25 cellular contexts compared by ENCODE assay signal in the genomic region with DNA sequence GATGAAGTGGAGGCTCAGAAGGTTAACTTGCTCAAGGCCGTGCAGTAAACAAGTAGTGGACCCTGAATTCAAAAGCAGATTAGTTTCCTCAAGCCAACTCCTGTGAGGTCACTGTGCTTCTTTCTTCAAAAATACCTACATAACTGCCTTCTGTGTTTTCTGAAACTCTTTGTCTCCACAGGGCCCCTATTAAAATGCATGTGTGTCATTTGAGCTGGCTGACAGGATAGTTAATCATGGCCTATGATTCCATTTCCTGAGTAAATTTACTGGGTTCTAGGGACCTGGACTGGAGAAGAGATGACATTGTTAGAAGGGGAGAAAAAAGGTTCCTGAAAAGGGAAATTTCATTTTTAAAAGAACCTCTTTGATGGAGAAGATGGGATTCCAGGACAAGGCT. TPM values are rescaled to one million over a fixed set of nuclear protein-coding genes. Genes with fewer than 3 reads are reported as not detected.
DNase-seq lines count a peak whose midpoint lies in the region; FAIRE-seq and TF ChIP-seq lines count a peak whose summit lies in the region.
"Had no signal": no experiment of that assay in that cellular context is flagged by ENCODE, and none has a peak within 500 bp of the region (broad histone marks: within the 10 kb centered on the region; RNA-seq: fewer than 3 reads in every experiment).

No MANE protein-coding gene starts in this region.

- H3K4me1 Mint-ChIP-seq in astrocyte (ENCODE audit: low read depth, unreplicated experiment) = peaks cover 13% of the 10 kb centered on the region
- H3K4me1 Mint-ChIP-seq: naive thymus-derived CD4-positive, alpha-beta T cell had no signal

- H3K27ac ChIP-seq in astrocyte (ENCODE audit: low read depth, low read length) (peak overlapping the region; percentile 52), SJCRH30 (no peak overlapping the region)
- H3K27ac ChIP-seq: heart left ventricle, parathyroid adenoma, tibial nerve, VCaP had no signal

- H3K9ac ChIP-seq in astrocyte (ENCODE audit: low read length) = no peak overlapping the region
- H3K9ac ChIP-seq: parathyroid adenoma had no signal

- H3K9me3 ChIP-seq in astrocyte (ENCODE audit: insufficient read depth, low read depth, low read length) (no peaks in the 10 kb centered on the region), SJCRH30 (replicated peaks) (no peaks in the 10 kb centered on the region)
- H3K9me3 ChIP-seq: heart left ventricle, tibial nerve had no signal

- H3K36me3 ChIP-seq in astrocyte (ENCODE audit: insufficient read depth, low read length) (no peaks in the 10 kb centered on the region), SJCRH30 (no peaks in the 10 kb centered on the region)
- H3K36me3 ChIP-seq: heart left ventricle had no signal

- H3K27me3 ChIP-seq in astrocyte (ENCODE audit: insufficient read depth, low read length) (no peaks in the 10 kb centered on the region), SJCRH30 (no peaks in the 10 kb centered on the region)
- H3K27me3 ChIP-seq: heart left ventricle, tibial nerve had no signal

- H3K27ac Mint-ChIP-seq in astrocyte (ENCODE audit: unreplicated experiment) = no peak overlapping the region
- H3K27ac Mint-ChIP-seq: naive thymus-derived CD4-positive, alpha-beta T cell; T-helper 1 cell treated with Interleukin-12 subunit alpha and Interleukin-12 subunit beta and Interleukin-4 antibody, amounts not matched to agents 30 μg/mL and 1 μg/mL, for 36 hours had no signal

- no peak for TF ChIP-seq CTCF in astrocyte (IDR thresholded peaks at IDR 0.05; ENCODE audit: insufficient read depth, low read depth, low read length)

- H3K9me3 Mint-ChIP-seq in astrocyte (ENCODE audit: unreplicated experiment) = peaks cover 5% of the 10 kb centered on the region
- H3K9me3 Mint-ChIP-seq: T-helper 1 cell treated with Interleukin-12 subunit alpha and Interleukin-12 subunit beta and Interleukin-4 antibody, amounts not matched to agents 30 μg/mL and 1 μg/mL, for 36 hours had no signal

- peaks cover 15% of the 10 kb centered on the region for H3K4me1 ChIP-seq in astrocyte (ENCODE audit: insufficient read depth, low read length)
- no peaks in the 10 kb centered on the region for H3K4me1 ChIP-seq in SJCRH30
- H3K4me1 ChIP-seq: parathyroid adenoma, tibial nerve had no signal

- H3K27me3 Mint-ChIP-seq in astrocyte (ENCODE audit: low read depth, unreplicated experiment) = no peaks in the 10 kb centered on the region

- FAIRE-seq in astrocyte (lab: Jason Lieb, UNC) = no peak
- FAIRE-seq: H54 had no signal

- H3K79me2 ChIP-seq in astrocyte (ENCODE audit: insufficient read depth, low read length) = no peaks in the 10 kb centered on the region
- H3K79me2 ChIP-seq: parathyroid adenoma had no signal

- no peaks in the 10 kb centered on the region for H4K20me1 ChIP-seq in astrocyte (ENCODE audit: insufficient read depth, low read length)

- H3K4me3 ChIP-seq in astrocyte (ENCODE audit: insufficient read depth, low read depth, low read length) (no peak overlapping the region), SJCRH30 (no peak overlapping the region)
- H3K4me3 ChIP-seq: heart left ventricle, tibial nerve had no signal

- peak overlapping the region; percentile 45 for H3K4me2 ChIP-seq in astrocyte (ENCODE audit: low read length)

- H2AFZ ChIP-seq in astrocyte (ENCODE audit: low read depth, low read length) = peak overlapping the region; percentile 30
- H2AFZ ChIP-seq: parathyroid adenoma had no signal

- no peak overlapping the region for H3K4me3 Mint-ChIP-seq in astrocyte (ENCODE audit: unreplicated experiment)
- H3K4me3 Mint-ChIP-seq: naive thymus-derived CD4-positive, alpha-beta T cell; T-helper 1 cell treated with Interleukin-12 subunit alpha and Interleukin-12 subunit beta and Interleukin-4 antibody, amounts not matched to agents 30 μg/mL and 1 μg/mL, for 36 hours had no signal

- DNase-seq in EH (ENCODE audit: low read depth) (peak; percentile 11), HT1080 (ENCODE audit: low read depth) (peak; percentile 79), astrocyte (ENCODE audit: low read depth) (no peak), kidney tubule cell (ENCODE audit: low spot score) (peak; percentile 69), HUDEP-2 (lab: John Stamatoyannopoulos, UW; ENCODE audit: unreplicated experiment in 76 of 76) (no peak), GM03348 (ENCODE audit: low spot score) (no peak), SJCRH30 (no peak)
- DNase-seq: activated CD4-positive, alpha-beta T cell treated with anti-CD3 and anti-CD28 coated beads, Interleukin-2, amount 50 U/mL, for 48 hours; activated gamma-delta T cell treated with Interleukin-2 at 50 U/mL for 16 hours; amniotic stem cell; Calu3; effector CD4-positive, alpha-beta T cell; heart left ventricle; islet precursor cell; mesenchymal stem cell; naive thymus-derived CD4-positive, alpha-beta T cell; NCI-H187 treated with DMSO at 0.1 percent for 48 hours; NCI-H446 treated with DMSO at 0.1 percent for 48 hours; Right ventricle myocardium superior; stimulated activated naive CD4-positive, alpha-beta T cell treated with Interleukin-2 at 50 U/mL for 16 hours had no signal

- H3K36me3 Mint-ChIP-seq in astrocyte (ENCODE audit: low read depth, unreplicated experiment) = peaks cover 3% of the 10 kb centered on the region
- H3K36me3 Mint-ChIP-seq: naive thymus-derived CD4-positive, alpha-beta T cell had no signal

RNA-seq across cellular contexts. Expression of gene DTNA, which starts 12.9 kb away (rescaled TPM):
- 10.6 and 15.8 TPM in 2 replicates for total RNA-seq in HT1080 (2014; rRNA removed; shearing (Covaris generic))
- polyA plus RNA-seq in HT1080 (2015; cell fraction: cytosol; rRNA removed) = 17.8 and 28.3 TPM in 2 replicates
- 36.3 and 38.2 TPM in 2 replicates for polyA plus RNA-seq in HT1080 (2015; cell fraction: nucleus; rRNA removed)
- 32.9 and 41.1 TPM in 2 replicates for total RNA-seq in astrocyte
- 11.9 and 12.4 TPM in 2 replicates for total RNA-seq in SJCRH30 (2014; rRNA removed; shearing (Covaris generic))
- polyA plus RNA-seq: naive thymus-derived CD4-positive, alpha-beta T cell had no signal

Comparison
In these comparisons a context has a peak if more than half of its experiments do, and no peak if none do; other contexts are left out.
1. DNase-seq: peak in EH (single experiment), HT1080 (single experiment) and kidney tubule cell (single experiment); none in astrocyte (single experiment), HUDEP-2 (0 of 76), GM03348 (single experiment) and SJCRH30 (0 of 2).